ENCODE assay signal across 9 cellular contexts in genomic region chr2:241844831-241845578, GRCh38. TPM values are rescaled to one million over a fixed set of nuclear protein-coding genes. Genes with fewer than 3 reads are reported as not detected.
DNase-seq lines count a peak whose midpoint lies in the region; ATAC-seq, FAIRE-seq and TF ChIP-seq lines count a peak whose summit lies in the region.
"Had no signal": no experiment of that assay in that cellular context is flagged by ENCODE, and none has a peak within 500 bp of the region (broad histone marks: within the 10 kb centered on the region; RNA-seq: fewer than 3 reads in every experiment).

No MANE protein-coding gene starts in this region.

- H3K4me1 ChIP-seq in mucosa of stomach (ENCODE audit: control insufficient read depth, insufficient read depth, low read length) (no peaks in the 10 kb centered on the region), upper lobe of right lung (peaks cover 13% of the 10 kb centered on the region)

- H3K9me3 Mint-ChIP-seq in activated naive CD8-positive, alpha-beta T cell treated with anti-CD3 and anti-CD28 coated beads, Interleukin-2, amount 10 ng/mL, durations not matched to agents 7 days and 5 days, result no peaks in the 10 kb centered on the region

- H3K9ac ChIP-seq in mucosa of stomach (ENCODE audit: low read length), result peak overlapping the region; percentile 34

- H3K36me3 ChIP-seq in mucosa of stomach (ENCODE audit: control insufficient read depth, insufficient read depth, low read length), result no peaks in the 10 kb centered on the region
- no peaks in the 10 kb centered on the region for H3K36me3 ChIP-seq in upper lobe of right lung

- H3K27me3 Mint-ChIP-seq in activated naive CD8-positive, alpha-beta T cell treated with anti-CD3 and anti-CD28 coated beads, Interleukin-2, amount 10 ng/mL, durations not matched to agents 7 days and 5 days, result peaks cover 11% of the 10 kb centered on the region

- POLR2A ChIA-PET in activated naive CD8-positive, alpha-beta T cell treated with anti-CD3 and anti-CD28 coated beads, Interleukin-2, amount 10 ng/mL, durations not matched to agents 7 days and 5 days (lab: Charles Lee), result interaction anchor here (0.6 to 1.3 kb wide), 7 partner anchors 13 to 555 kb away, joined by 3 to 14 read pairs (median 4); partner anchors contain the start of genes D2HGDH and DTYMK

- DNase-seq in Right ventricle myocardium superior (peak; percentile 38), Right ventricle myocardium inferior (ENCODE audit: missing footprints) (no peak), upper lobe of right lung (no peak), D721Med (ENCODE audit: insufficient read length, low spot score) (no peak), EL (no peak), NCI-H226 (no peak)
- DNase-seq in activated naive CD8-positive, alpha-beta T cell treated with anti-CD3 and anti-CD28 coated beads, Interleukin-2, amount 10 ng/mL, durations not matched to agents 7 days and 5 days, result no peak

- ATAC-seq in Right ventricle myocardium superior (ENCODE audit: poor library complexity), result no peak
- no peak for ATAC-seq in Right ventricle myocardium inferior
- ATAC-seq in activated naive CD8-positive, alpha-beta T cell treated with anti-CD3 and anti-CD28 coated beads, Interleukin-2, amount 10 ng/mL, durations not matched to agents 7 days and 5 days (ENCODE audit: low read depth), result no peak
- ATAC-seq in upper lobe of right lung, result no peak

- H3K36me3 Mint-ChIP-seq in activated naive CD8-positive, alpha-beta T cell treated with anti-CD3 and anti-CD28 coated beads, Interleukin-2, amount 10 ng/mL, durations not matched to agents 7 days and 5 days, result no peaks in the 10 kb centered on the region

- no peak for FAIRE-seq in D721Med (lab: Jason Lieb, UNC)

- no peak for TF ChIP-seq CTCF in upper lobe of right lung (IDR thresholded peaks at IDR 0.05)
- no peak for TF ChIP-seq CTCF in D721Med (IDR thresholded peaks at IDR 0.05; ENCODE audit: insufficient read depth, missing control alignments)

- no peaks in the 10 kb centered on the region for H3K9me3 ChIP-seq in mucosa of stomach (ENCODE audit: control insufficient read depth, low read length)
- H3K9me3 ChIP-seq in upper lobe of right lung, result no peaks in the 10 kb centered on the region

- intact Hi-C loops in Right ventricle myocardium superior (cut with DNase I), result no loop called here
- intact Hi-C loops in Right ventricle myocardium inferior (cut with DNase I), result no loop called here
- intact Hi-C loops in upper lobe of right lung (cut with DNase I), result no loop called here

- peaks cover 19% of the 10 kb centered on the region for H3K4me1 Mint-ChIP-seq in activated naive CD8-positive, alpha-beta T cell treated with anti-CD3 and anti-CD28 coated beads, Interleukin-2, amount 10 ng/mL, durations not matched to agents 7 days and 5 days

- peak overlapping the region; percentile 78 for H3K4me3 Mint-ChIP-seq in activated naive CD8-positive, alpha-beta T cell treated with anti-CD3 and anti-CD28 coated beads, Interleukin-2, amount 10 ng/mL, durations not matched to agents 7 days and 5 days

- H3K27ac ChIP-seq in upper lobe of right lung, result no peak overlapping the region

- no peak overlapping the region for H3K27ac Mint-ChIP-seq in activated naive CD8-positive, alpha-beta T cell treated with anti-CD3 and anti-CD28 coated beads, Interleukin-2, amount 10 ng/mL, durations not matched to agents 7 days and 5 days

- H3K27me3 ChIP-seq in mucosa of stomach (ENCODE audit: control insufficient read depth, insufficient read depth, low read length) (peaks cover 11% of the 10 kb centered on the region), upper lobe of right lung (no peaks in the 10 kb centered on the region)

- H3K4me3 ChIP-seq in mucosa of stomach (ENCODE audit: low read length) (no peak overlapping the region), upper lobe of right lung (peak overlapping the region; percentile 42)

RNA-seq across cellular contexts. Expression of gene PDCD1, which starts 13.7 kb away (rescaled TPM):
- 2.0 TPM for total RNA-seq in Right ventricle myocardium superior
- total RNA-seq in Right ventricle myocardium inferior, result 1.2 TPM
- 1 to 10 TPM; 5.4 to 6.6 TPM for total RNA-seq in activated naive CD8-positive, alpha-beta T cell treated with anti-CD3 and anti-CD28 coated beads, Interleukin-2, amount 10 ng/mL, durations not matched to agents 7 days and 5 days
- total RNA-seq in upper lobe of right lung, result 1.8 TPM
- total RNA-seq: endothelial cell of umbilical vein had no signal

RNA-seq across cellular contexts. Expression of gene RTP5, which starts 24.5 kb away (rescaled TPM):
- total RNA-seq in Right ventricle myocardium superior (not detected), Right ventricle myocardium inferior (not detected), upper lobe of right lung (not detected)
- under 1 TPM; 0.53 to 0.60 TPM for total RNA-seq in activated naive CD8-positive, alpha-beta T cell treated with anti-CD3 and anti-CD28 coated beads, Interleukin-2, amount 10 ng/mL, durations not matched to agents 7 days and 5 days
- total RNA-seq: endothelial cell of umbilical vein had no signal

RNA-seq across cellular contexts. Expression of gene NEU4, which starts 36.0 kb away (rescaled TPM):
- not detected for total RNA-seq in Right ventricle myocardium superior
- total RNA-seq in Right ventricle myocardium inferior, result 0.30 TPM
- under 1 TPM in 1 of 2 experiments, not detected in 1; 0.20 TPM for total RNA-seq in activated naive CD8-positive, alpha-beta T cell treated with anti-CD3 and anti-CD28 coated beads, Interleukin-2, amount 10 ng/mL, durations not matched to agents 7 days and 5 days
- total RNA-seq in upper lobe of right lung, result 0.23 TPM
- total RNA-seq: endothelial cell of umbilical vein had no signal
